Comparison of ENCODE assay signal across 23 cellular contexts in genomic region chr10:71028066-71028465, GRCh38.
"Had no signal": no experiment of that assay in that cellular context is flagged by ENCODE, and none has a peak within 500 bp of the region (broad histone marks: within the 10 kb centered on the region; RNA-seq: fewer than 3 reads in every experiment).

No MANE protein-coding gene starts in this region.

- H3K4me2 ChIP-seq: neural progenitor cell had no signal

- H3K9me3 ChIP-seq: heart left ventricle, left lung, neutrophil, right atrium auricular region, tibial nerve, upper lobe of left lung had no signal

- H3K27ac ChIP-seq: heart left ventricle, left lung, neural progenitor cell, neutrophil, parathyroid adenoma, right atrium auricular region, skin epidermis, tibial nerve, upper lobe of left lung had no signal

- H3K9ac ChIP-seq: neural progenitor cell, parathyroid adenoma had no signal

- H3K4me1 ChIP-seq: left lung, neural progenitor cell, parathyroid adenoma, right atrium auricular region, tibial nerve, upper lobe of left lung had no signal

- H3K27me3 ChIP-seq: left lung, neural progenitor cell, neutrophil, right atrium auricular region, tibial nerve, upper lobe of left lung had no signal

- H3K36me3 ChIP-seq: heart left ventricle, left lung, neural progenitor cell, neutrophil, right atrium auricular region, tibial nerve, upper lobe of left lung had no signal

- H2AFZ ChIP-seq: neural progenitor cell, parathyroid adenoma had no signal

- H3K79me2 ChIP-seq: parathyroid adenoma had no signal

- ATAC-seq: heart left ventricle; left colon; left lung; natural killer cell; sciatic nerve; stimulated activated effector memory CD8-positive, alpha-beta T cell treated with anti-CD3 and anti-CD28 coated beads, Interleukin-12 subunit alpha, Interleukin-12 subunit beta, amount 100 ng/mL, for 72 hours had no signal

- DNase-seq: heart left ventricle; hypothalamus; immature natural killer cell; kidney; left colon; left lung; mesendoderm; naive B cell; natural killer cell; nephron progenitor cell; occipital lobe; stimulated activated CD4-positive, alpha-beta T cell treated with anti-CD3 and anti-CD28 coated beads, Interleukin-4, amount 100 ng/mL, for 24 hours; stimulated activated naive CD4-positive, alpha-beta T cell; upper lobe of left lung had no signal

- H3K4me3 ChIP-seq: heart left ventricle, left lung, lung, neural progenitor cell, right atrium auricular region, skin epidermis, tibial nerve, upper lobe of left lung had no signal
